In the genomic region with DNA sequence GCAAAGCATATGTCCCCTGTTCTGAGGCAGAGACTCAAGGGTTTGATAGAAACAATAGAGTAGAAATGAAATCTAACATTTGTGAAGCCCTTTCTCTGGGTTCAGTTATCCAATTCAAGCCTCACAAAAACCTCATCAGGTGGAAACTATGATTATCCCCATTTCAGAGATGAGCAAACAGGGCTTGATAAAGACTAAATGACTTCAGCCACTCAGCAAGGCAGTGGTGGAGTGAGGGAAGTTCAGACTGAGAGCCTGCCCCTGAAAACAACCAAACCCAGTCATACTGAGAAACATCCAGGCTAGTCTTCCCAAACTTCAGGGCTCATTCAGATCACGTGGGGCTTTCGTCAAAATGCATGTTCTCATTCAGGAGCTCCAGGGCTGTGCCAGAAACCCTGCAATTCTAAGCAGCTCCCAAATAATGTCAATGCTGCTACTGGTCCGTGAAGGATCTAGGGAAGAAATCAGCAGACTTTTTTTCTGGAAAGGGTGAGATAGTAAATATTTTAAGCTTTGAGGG, we compare ENCODE assay signal across 11 cellular contexts.
DNase-seq lines count a peak whose midpoint lies in the region; ATAC-seq, FAIRE-seq and TF ChIP-seq lines count a peak whose summit lies in the region.
"Had no signal": no experiment of that assay in that cellular context is flagged by ENCODE, and none has a peak within 500 bp of the region (broad histone marks: within the 10 kb centered on the region; RNA-seq: fewer than 3 reads in every experiment).

No MANE protein-coding gene starts in this region.

- peaks cover 5% of the 10 kb centered on the region for H3K4me1 Mint-ChIP-seq in T-helper 2 cell treated with Interferon-gamma antibody and Interleukin-4, amounts not matched to agents 5 μg/mL and 100 μg/mL, for 36 hours (ENCODE audit: low read depth)
- no peaks in the 10 kb centered on the region for H3K4me1 Mint-ChIP-seq in stimulated activated effector memory CD8-positive, alpha-beta T cell treated with anti-CD3 and anti-CD28 coated beads, Interleukin-12 subunit alpha, Interleukin-12 subunit beta, amount 100 ng/mL, for 72 hours

- H3K4me3 ChIP-seq in kidney (ENCODE audit: low read length in 2 of 2): no peak overlapping the region

- peaks cover 0 to 8% of the 10 kb centered on the region in 2 donors for H3K4me1 ChIP-seq in kidney (ENCODE audit: control insufficient read depth in 1 of 2, insufficient read depth in 1 of 2, low read depth in 1 of 2, low read length in 2 of 2)

- H3K9me3 Mint-ChIP-seq in T-helper 2 cell treated with Interferon-gamma antibody and Interleukin-4, amounts not matched to agents 5 μg/mL and 100 μg/mL, for 36 hours: no peaks in the 10 kb centered on the region
- H3K9me3 Mint-ChIP-seq in stimulated activated effector memory CD8-positive, alpha-beta T cell treated with anti-CD3 and anti-CD28 coated beads, Interleukin-12 subunit alpha, Interleukin-12 subunit beta, amount 100 ng/mL, for 72 hours: no peaks in the 10 kb centered on the region

- no peaks in the 10 kb centered on the region for H3K36me3 Mint-ChIP-seq in T-helper 2 cell treated with Interferon-gamma antibody and Interleukin-4, amounts not matched to agents 5 μg/mL and 100 μg/mL, for 36 hours (ENCODE audit: low read depth)
- H3K36me3 Mint-ChIP-seq in stimulated activated effector memory CD8-positive, alpha-beta T cell treated with anti-CD3 and anti-CD28 coated beads, Interleukin-12 subunit alpha, Interleukin-12 subunit beta, amount 100 ng/mL, for 72 hours: no peaks in the 10 kb centered on the region

- H3K4me3 Mint-ChIP-seq in T-helper 2 cell treated with Interferon-gamma antibody and Interleukin-4, amounts not matched to agents 5 μg/mL and 100 μg/mL, for 36 hours: peak overlapping the region; percentile 50
- H3K4me3 Mint-ChIP-seq in stimulated activated effector memory CD8-positive, alpha-beta T cell treated with anti-CD3 and anti-CD28 coated beads, Interleukin-12 subunit alpha, Interleukin-12 subunit beta, amount 100 ng/mL, for 72 hours: no peak overlapping the region

- no peak for TF ChIP-seq CTCF in kidney (IDR thresholded peaks at IDR 0.05; ENCODE audit: borderline replicate concordance, extremely low read depth, insufficient read depth)

- peak overlapping the region; percentile 83 for H3K27ac Mint-ChIP-seq in T-helper 2 cell treated with Interferon-gamma antibody and Interleukin-4, amounts not matched to agents 5 μg/mL and 100 μg/mL, for 36 hours
- peak overlapping the region; percentile 56 for H3K27ac Mint-ChIP-seq in stimulated activated effector memory CD8-positive, alpha-beta T cell treated with anti-CD3 and anti-CD28 coated beads, Interleukin-12 subunit alpha, Interleukin-12 subunit beta, amount 100 ng/mL, for 72 hours

- H3K27ac ChIP-seq in kidney (ENCODE audit: low read depth in 2 of 2, low read length in 2 of 2): peak overlapping the region in 1 of 2 donors; percentile 14

- H3K9me3 ChIP-seq in kidney (ENCODE audit: control insufficient read depth in 1 of 2, low read length in 2 of 2): no peaks in the 10 kb centered on the region

- peak; percentile 36 for DNase-seq in T-helper 2 cell treated with Interferon-gamma antibody and Interleukin-4, amounts not matched to agents 5 μg/mL and 100 μg/mL, for 36 hours (ENCODE audit: low spot score)
- DNase-seq in T-helper 2 cell: no peak
- DNase-seq in HCEC 1CT: peak; percentile 5
- no peak for DNase-seq in stimulated activated effector memory CD8-positive, alpha-beta T cell treated with anti-CD3 and anti-CD28 coated beads, Interleukin-12 subunit alpha, Interleukin-12 subunit beta, amount 100 ng/mL, for 72 hours (ENCODE audit: low spot score in 2 of 2)
- DNase-seq in DMS153 (lab: John Stamatoyannopoulos, UW): no peak
- DNase-seq in NCI-H526 (lab: John Stamatoyannopoulos, UW): no peak
- DNase-seq in kidney: no peak
- DNase-seq: activated CD4-positive, alpha-beta T cell treated with anti-CD3 and anti-CD28 coated beads for 1 hour had no signal

- H3K9ac ChIP-seq in kidney (ENCODE audit: low read length in 2 of 2): no peak overlapping the region

- no peaks in the 10 kb centered on the region for H3K36me3 ChIP-seq in kidney (ENCODE audit: control insufficient read depth in 1 of 2, insufficient read depth in 2 of 2, low read length in 2 of 2)

- H3K27me3 Mint-ChIP-seq in T-helper 2 cell treated with Interferon-gamma antibody and Interleukin-4, amounts not matched to agents 5 μg/mL and 100 μg/mL, for 36 hours (ENCODE audit: low read depth): no peaks in the 10 kb centered on the region

- FAIRE-seq in kidney (lab: Jason Lieb, UNC): no peak

- peak; percentile 55 for ATAC-seq in HG03520 (IDR thresholded peaks at IDR 0.05; ENCODE audit: unreplicated experiment)
- peak; percentile 68 for ATAC-seq in stimulated activated effector memory CD8-positive, alpha-beta T cell treated with anti-CD3 and anti-CD28 coated beads, Interleukin-12 subunit alpha, Interleukin-12 subunit beta, amount 100 ng/mL, for 72 hours
- ATAC-seq: Right ventricle myocardium inferior, sciatic nerve had no signal

- intact Hi-C loops in kidney (cut with DNase I): no loop called here

Comparison
In these comparisons a context has a peak if more than half of its experiments do, and no peak if none do; other contexts are left out.
1. DNase-seq: peak in T-helper 2 cell treated with Interferon-gamma antibody and Interleukin-4, amounts not matched to agents 5 μg/mL and 100 μg/mL, for 36 hours (single experiment) and HCEC 1CT (single experiment); none in T-helper 2 cell (0 of 5), stimulated activated effector memory CD8-positive, alpha-beta T cell treated with anti-CD3 and anti-CD28 coated beads, Interleukin-12 subunit alpha, Interleukin-12 subunit beta, amount 100 ng/mL, for 72 hours (0 of 2), DMS153 (single experiment), NCI-H526 (0 of 2) and kidney (single experiment).